9 cellular contexts compared by ENCODE assay signal in genomic region chr10:14008648-14009072, GRCh38.
A peak's percentile ranks its signal among the peaks of the same experiment; 100 is the strongest.
DNase-seq lines count a peak whose midpoint lies in the region; ATAC-seq and TF ChIP-seq lines count a peak whose summit lies in the region.
"Had no signal": no experiment of that assay in that cellular context is flagged by ENCODE, and none has a peak within 500 bp of the region (broad histone marks: within the 10 kb centered on the region; RNA-seq: fewer than 3 reads in every experiment).

No MANE protein-coding gene starts in this region.

- no peaks in the 10 kb centered on the region for H3K9me3 ChIP-seq in tibial nerve

- no peak for TF ChIP-seq POLR2A in tibial nerve (IDR thresholded peaks at IDR 0.05)

- H3K36me3 Mint-ChIP-seq in activated T-cell treated with anti-CD3 and anti-CD28 coated beads, Interleukin-2, amount 50 U/mL, for 72 hours (ENCODE audit: insufficient read depth in 2 of 2), result no peaks in the 10 kb centered on the region
- no peaks in the 10 kb centered on the region for H3K36me3 Mint-ChIP-seq in activated naive CD8-positive, alpha-beta T cell treated with anti-CD3 and anti-CD28 coated beads for 36 hours

- peak overlapping the region; percentile 18 for H3K4me3 ChIP-seq in kidney epithelial cell (ENCODE audit: low read depth, low read length)
- peak overlapping the region; percentile 10 to 47 (median 19) for H3K4me3 ChIP-seq in tibial nerve

- H3K9me3 Mint-ChIP-seq in activated T-cell treated with anti-CD3 and anti-CD28 coated beads, Interleukin-2, amount 50 U/mL, for 72 hours, result no peaks in the 10 kb centered on the region
- H3K9me3 Mint-ChIP-seq in activated naive CD8-positive, alpha-beta T cell treated with anti-CD3 and anti-CD28 coated beads for 36 hours, result no peaks in the 10 kb centered on the region

- no peak overlapping the region for H3K27ac Mint-ChIP-seq in activated T-cell treated with anti-CD3 and anti-CD28 coated beads, Interleukin-2, amount 50 U/mL, for 72 hours
- peak overlapping the region; percentile 59 for H3K27ac Mint-ChIP-seq in activated naive CD8-positive, alpha-beta T cell treated with anti-CD3 and anti-CD28 coated beads for 36 hours

- TF ChIP-seq CTCF in kidney epithelial cell (IDR thresholded peaks at IDR 0.05; ENCODE audit: insufficient read depth, low read length, poor library complexity, severe bottlenecking) (no peak), tibial nerve (IDR thresholded peaks at IDR 0.05) (no peak)

- H3K36me3 ChIP-seq in kidney epithelial cell (ENCODE audit: control insufficient read depth, insufficient read depth, low read length) (no peaks in the 10 kb centered on the region), tibial nerve (no peaks in the 10 kb centered on the region)

- TF ChIP-seq EP300 in tibial nerve (IDR thresholded peaks at IDR 0.05), result no peak

- peaks cover 48% of the 10 kb centered on the region for H3K4me1 Mint-ChIP-seq in activated T-cell treated with anti-CD3 and anti-CD28 coated beads, Interleukin-2, amount 50 U/mL, for 72 hours (ENCODE audit: low read depth)
- H3K4me1 Mint-ChIP-seq in activated naive CD8-positive, alpha-beta T cell treated with anti-CD3 and anti-CD28 coated beads for 36 hours, result peaks cover 39% of the 10 kb centered on the region

- peaks cover 23% of the 10 kb centered on the region for H3K27me3 Mint-ChIP-seq in activated T-cell treated with anti-CD3 and anti-CD28 coated beads, Interleukin-2, amount 50 U/mL, for 72 hours (ENCODE audit: low read depth)
- H3K27me3 Mint-ChIP-seq in activated naive CD8-positive, alpha-beta T cell treated with anti-CD3 and anti-CD28 coated beads for 36 hours, result peaks cover 11% of the 10 kb centered on the region

- no peak for DNase-seq in activated T-cell treated with anti-CD3 and anti-CD28 coated beads, Interleukin-2, amount 50 U/mL, for 72 hours
- no peak for DNase-seq in activated T-cell treated with anti-CD3 and anti-CD28 coated beads, Interleukin-2, amount 50 U/mL, for 48 hours
- DNase-seq in activated naive CD8-positive, alpha-beta T cell treated with anti-CD3 and anti-CD28 coated beads for 36 hours, result no peak
- DNase-seq in kidney epithelial cell (ENCODE audit: low read depth) (no peak), tibial nerve (ENCODE audit: low spot score in 2 of 2) (no peak), amniotic stem cell (lab: John Stamatoyannopoulos, UW) (no peak), NCI-H146 treated with DMSO at 0.1 percent for 48 hours (lab: John Stamatoyannopoulos, UW; ENCODE audit: unreplicated experiment) (no peak)
- no peak for DNase-seq in activated CD8-positive, alpha-beta memory T cell treated with anti-CD3 and anti-CD28 coated beads, Interleukin-2, amount 50 U/mL, for 4 hours
- DNase-seq: mesendoderm had no signal

- ATAC-seq in activated T-cell treated with anti-CD3 and anti-CD28 coated beads, Interleukin-2, amount 50 U/mL, for 72 hours (replicated peaks in 1 of 2), result peak; percentile 19 to 45

- WGBS in tibial nerve, 2 donors, result 22 to 31% methylated on average over 9 of the region's 9 CpGs

- peak overlapping the region; percentile 85 to 88 for H3K4me3 Mint-ChIP-seq in activated T-cell treated with anti-CD3 and anti-CD28 coated beads, Interleukin-2, amount 50 U/mL, for 72 hours
- peak overlapping the region; percentile 71 for H3K4me3 Mint-ChIP-seq in activated naive CD8-positive, alpha-beta T cell treated with anti-CD3 and anti-CD28 coated beads for 36 hours

- H3K27ac ChIP-seq in tibial nerve, result peak overlapping the region in 3 of 4 donors; percentile 53 to 74 (median 69)

- H3K27me3 ChIP-seq in kidney epithelial cell (ENCODE audit: control insufficient read depth, insufficient read depth, low read length), result no peaks in the 10 kb centered on the region
- H3K27me3 ChIP-seq in tibial nerve, result no peaks in the 10 kb centered on the region

- peaks cover 0 to 38% (median 9%) of the 10 kb centered on the region in 4 donors for H3K4me1 ChIP-seq in tibial nerve
